In genomic region chr20:19074828-19075516, GRCh38 we compare ENCODE assay signal across 1 cellular context.
TF ChIP-seq lines count a peak whose summit lies in the region.

No MANE protein-coding gene starts in this region.

TF ChIP-seq in SK-N-SH, 30 proteins besides CTCF, POLR2A, EP300 and RAD21 (continued from another document):
- TF ChIP-seq, protein P1, sequence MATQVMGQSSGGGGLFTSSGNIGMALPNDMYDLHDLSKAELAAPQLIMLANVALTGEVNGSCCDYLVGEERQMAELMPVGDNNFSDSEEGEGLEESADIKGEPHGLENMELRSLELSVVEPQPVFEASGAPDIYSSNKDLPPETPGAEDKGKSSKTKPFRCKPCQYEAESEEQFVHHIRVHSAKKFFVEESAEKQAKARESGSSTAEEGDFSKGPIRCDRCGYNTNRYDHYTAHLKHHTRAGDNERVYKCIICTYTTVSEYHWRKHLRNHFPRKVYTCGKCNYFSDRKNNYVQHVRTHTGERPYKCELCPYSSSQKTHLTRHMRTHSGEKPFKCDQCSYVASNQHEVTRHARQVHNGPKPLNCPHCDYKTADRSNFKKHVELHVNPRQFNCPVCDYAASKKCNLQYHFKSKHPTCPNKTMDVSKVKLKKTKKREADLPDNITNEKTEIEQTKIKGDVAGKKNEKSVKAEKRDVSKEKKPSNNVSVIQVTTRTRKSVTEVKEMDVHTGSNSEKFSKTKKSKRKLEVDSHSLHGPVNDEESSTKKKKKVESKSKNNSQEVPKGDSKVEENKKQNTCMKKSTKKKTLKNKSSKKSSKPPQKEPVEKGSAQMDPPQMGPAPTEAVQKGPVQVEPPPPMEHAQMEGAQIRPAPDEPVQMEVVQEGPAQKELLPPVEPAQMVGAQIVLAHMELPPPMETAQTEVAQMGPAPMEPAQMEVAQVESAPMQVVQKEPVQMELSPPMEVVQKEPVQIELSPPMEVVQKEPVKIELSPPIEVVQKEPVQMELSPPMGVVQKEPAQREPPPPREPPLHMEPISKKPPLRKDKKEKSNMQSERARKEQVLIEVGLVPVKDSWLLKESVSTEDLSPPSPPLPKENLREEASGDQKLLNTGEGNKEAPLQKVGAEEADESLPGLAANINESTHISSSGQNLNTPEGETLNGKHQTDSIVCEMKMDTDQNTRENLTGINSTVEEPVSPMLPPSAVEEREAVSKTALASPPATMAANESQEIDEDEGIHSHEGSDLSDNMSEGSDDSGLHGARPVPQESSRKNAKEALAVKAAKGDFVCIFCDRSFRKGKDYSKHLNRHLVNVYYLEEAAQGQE (IDR thresholded peaks at IDR 0.05; ENCODE audit: low read depth, low read length): no peak
- TF ChIP-seq TAF1 (IDR thresholded peaks at IDR 0.05; ENCODE audit: borderline replicate concordance, low read depth, low read length) (no peak), GATA2 (CRISPR knock-in tag; IDR thresholded peaks at IDR 0.05) (no peak), NFIC (IDR thresholded peaks at IDR 0.05; ENCODE audit: borderline replicate concordance) (no peak), RFX5 (IDR thresholded peaks at IDR 0.05; ENCODE audit: low read length) (no peak)
- TF ChIP-seq, protein P2, sequence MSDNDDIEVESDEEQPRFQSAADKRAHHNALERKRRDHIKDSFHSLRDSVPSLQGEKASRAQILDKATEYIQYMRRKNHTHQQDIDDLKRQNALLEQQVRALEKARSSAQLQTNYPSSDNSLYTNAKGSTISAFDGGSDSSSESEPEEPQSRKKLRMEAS (IDR thresholded peaks at IDR 0.05; ENCODE audit: low read depth): no peak
